In genomic region chrX:111098874-111099273, GRCh38 we compare ENCODE assay signal across 8 cellular contexts. TPM values are rescaled to one million over a fixed set of nuclear protein-coding genes. Genes with fewer than 3 reads are reported as not detected.
A peak's percentile ranks its signal among the peaks of the same experiment; 100 is the strongest.
DNase-seq lines count a peak whose midpoint lies in the region; ATAC-seq and TF ChIP-seq lines count a peak whose summit lies in the region.

No MANE protein-coding gene starts in this region.

- no peak overlapping the region for H3K4me3 Mint-ChIP-seq in activated T-helper 2 cell treated with anti-CD3 and anti-CD28 coated beads, Interferon-gamma antibody, Interleukin-2, Interleukin-4, amounts not matched to agents 10 μg/mL and 5 μg/mL and 100 μg/mL, durations not matched to agents 14 hours and 24 hours and 36 hours (ENCODE audit: low read depth)
- peak overlapping the region; percentile 75 for H3K4me3 Mint-ChIP-seq in glutamatergic neuron (ENCODE audit: unreplicated experiment)

- intact Hi-C loops in OCI-LY7 (cut with micrococcal nuclease; ENCODE audit: unreplicated experiment) = no loop called here
- intact Hi-C loops in activated T-helper 2 cell treated with anti-CD3 and anti-CD28 coated beads, Interferon-gamma antibody, Interleukin-2, Interleukin-4, amounts not matched to agents 10 μg/mL and 5 μg/mL and 100 μg/mL, durations not matched to agents 14 hours and 24 hours and 36 hours (cut with micrococcal nuclease) = loop anchor here (1.0 to 5.0 kb wide), 2 partner anchors 146 to 348 kb away; no protein-coding TSS in a partner anchor
- intact Hi-C loops in sciatic nerve (cut with DNase I) = no loop called here

- no peaks in the 10 kb centered on the region for H3K9me3 Mint-ChIP-seq in activated T-helper 2 cell treated with anti-CD3 and anti-CD28 coated beads, Interferon-gamma antibody, Interleukin-2, Interleukin-4, amounts not matched to agents 10 μg/mL and 5 μg/mL and 100 μg/mL, durations not matched to agents 14 hours and 24 hours and 36 hours
- peaks cover 4% of the 10 kb centered on the region for H3K9me3 Mint-ChIP-seq in glutamatergic neuron (ENCODE audit: unreplicated experiment)

- H3K27ac Mint-ChIP-seq in activated T-helper 2 cell treated with anti-CD3 and anti-CD28 coated beads, Interferon-gamma antibody, Interleukin-2, Interleukin-4, amounts not matched to agents 10 μg/mL and 5 μg/mL and 100 μg/mL, durations not matched to agents 14 hours and 24 hours and 36 hours = no peak overlapping the region
- H3K27ac Mint-ChIP-seq in glutamatergic neuron (ENCODE audit: unreplicated experiment) = no peak overlapping the region

- H3K4me3 ChIP-seq in OCI-LY7 (ENCODE audit: low read depth, low read length, poor library complexity, severe bottlenecking) = no peak overlapping the region

- CTCF ChIA-PET in OCI-LY7 (lab: Charles Lee; ENCODE audit: unreplicated experiment) = no interaction called here

- BruUV-seq in OCI-LY7 (replicated peaks; lab: Mats Ljungman, UMichigan) = no TSS peak

- peaks cover 25% of the 10 kb centered on the region for H3K27me3 Mint-ChIP-seq in activated T-helper 2 cell treated with anti-CD3 and anti-CD28 coated beads, Interferon-gamma antibody, Interleukin-2, Interleukin-4, amounts not matched to agents 10 μg/mL and 5 μg/mL and 100 μg/mL, durations not matched to agents 14 hours and 24 hours and 36 hours (ENCODE audit: low read depth)
- H3K27me3 Mint-ChIP-seq in glutamatergic neuron (ENCODE audit: unreplicated experiment) = peaks cover 4% of the 10 kb centered on the region

- H3K36me3 Mint-ChIP-seq in activated T-helper 2 cell treated with anti-CD3 and anti-CD28 coated beads, Interferon-gamma antibody, Interleukin-2, Interleukin-4, amounts not matched to agents 10 μg/mL and 5 μg/mL and 100 μg/mL, durations not matched to agents 14 hours and 24 hours and 36 hours (ENCODE audit: low read depth) = no peaks in the 10 kb centered on the region
- H3K36me3 Mint-ChIP-seq in glutamatergic neuron (ENCODE audit: unreplicated experiment) = no peaks in the 10 kb centered on the region

- peaks cover 16% of the 10 kb centered on the region for H3K4me1 Mint-ChIP-seq in activated T-helper 2 cell treated with anti-CD3 and anti-CD28 coated beads, Interferon-gamma antibody, Interleukin-2, Interleukin-4, amounts not matched to agents 10 μg/mL and 5 μg/mL and 100 μg/mL, durations not matched to agents 14 hours and 24 hours and 36 hours (ENCODE audit: low read depth)
- H3K4me1 Mint-ChIP-seq in glutamatergic neuron (ENCODE audit: low read depth, unreplicated experiment) = peaks cover 11% of the 10 kb centered on the region

- POLR2A ChIA-PET in OCI-LY7 (lab: Charles Lee) = no interaction called here

- no peak overlapping the region for H3K27ac ChIP-seq in OCI-LY7 (ENCODE audit: low read depth, low read length, poor library complexity, severe bottlenecking)

- no peaks in the 10 kb centered on the region for H4K20me1 ChIP-seq in OCI-LY7 (ENCODE audit: insufficient read depth, low read length)

- H3K36me3 ChIP-seq in OCI-LY7 (ENCODE audit: insufficient read depth, low read length) = no peaks in the 10 kb centered on the region

- peak; percentile 15 for DNase-seq in NCI-H345 (lab: John Stamatoyannopoulos, UW)
- DNase-seq in NCI-H345 treated with DMSO at 0.1 percent for 48 hours (lab: John Stamatoyannopoulos, UW; ENCODE audit: unreplicated experiment) = no peak
- peak; percentile 23 for DNase-seq in OCI-LY7 (ENCODE audit: low spot score)
- DNase-seq in activated T-helper 2 cell treated with anti-CD3 and anti-CD28 coated beads, Interferon-gamma antibody, Interleukin-2, Interleukin-4, amounts not matched to agents 10 μg/mL and 5 μg/mL and 100 μg/mL, durations not matched to agents 14 hours and 24 hours and 36 hours (ENCODE audit: low spot score) = peak; percentile 46
- peak; percentile 70 for DNase-seq in glutamatergic neuron
- peak; percentile 69 for DNase-seq in sciatic nerve (ENCODE audit: low spot score)
- DNase-seq in SW 1271 (lab: John Stamatoyannopoulos, UW) = no peak

- no peak overlapping the region for H3K4me2 ChIP-seq in OCI-LY7 (ENCODE audit: low read length)

- no peak overlapping the region for H2AFZ ChIP-seq in OCI-LY7 (ENCODE audit: low read length)

- H3K9me3 ChIP-seq in OCI-LY7 (ENCODE audit: low read length) = no peaks in the 10 kb centered on the region

- H3K4me1 ChIP-seq in OCI-LY7 (ENCODE audit: insufficient read depth, low read length, poor library complexity, severe bottlenecking) = no peaks in the 10 kb centered on the region

- peak; percentile 47 for ATAC-seq in HG02870 (IDR thresholded peaks at IDR 0.05; ENCODE audit: unreplicated experiment)
- ATAC-seq in sciatic nerve = peak; percentile 29

- TF ChIP-seq CTCF in OCI-LY7 (conservative IDR thresholded peaks at IDR 0.05; ENCODE audit: low read length) (peak; percentile 67), glutamatergic neuron (IDR thresholded peaks at IDR 0.05; ENCODE audit: partially characterized antibody, unreplicated experiment) (peak; percentile 85)

- H3K9me2 ChIP-seq in OCI-LY7 (ENCODE audit: insufficient read depth, low read length) = no peaks in the 10 kb centered on the region

- no peaks in the 10 kb centered on the region for H3K79me2 ChIP-seq in OCI-LY7 (ENCODE audit: insufficient read depth, low read depth, low read length)

RNA-seq across cellular contexts. Expression of gene PAK3, which starts 2.9 kb away (rescaled TPM):
- not detected in 2 replicates for total RNA-seq in OCI-LY7 (2014; rRNA removed; shearing (Covaris generic))
- total RNA-seq in OCI-LY7 (2022) (not detected in 2 replicates), glutamatergic neuron (ENCODE audit: unreplicated experiment) (31.5 TPM), sciatic nerve (49.4 TPM)
- 0.25 and 0.51 TPM in 2 replicates for total RNA-seq in activated T-helper 2 cell treated with anti-CD3 and anti-CD28 coated beads, Interferon-gamma antibody, Interleukin-2, Interleukin-4, amounts not matched to agents 10 μg/mL and 5 μg/mL and 100 μg/mL, durations not matched to agents 14 hours and 24 hours and 36 hours

Comparison
In these comparisons a context has a peak if more than half of its experiments do, and no peak if none do; other contexts are left out.
1. DNase-seq: peak in NCI-H345 (single experiment), OCI-LY7 (single experiment), activated T-helper 2 cell treated with anti-CD3 and anti-CD28 coated beads, Interferon-gamma antibody, Interleukin-2, Interleukin-4, amounts not matched to agents 10 μg/mL and 5 μg/mL and 100 μg/mL, durations not matched to agents 14 hours and 24 hours and 36 hours (single experiment), glutamatergic neuron (single experiment) and sciatic nerve (single experiment); none in NCI-H345 treated with DMSO at 0.1 percent for 48 hours (single experiment) and SW 1271 (0 of 2).
2. RNA of gene PAK3, which starts 2.9 kb away (total RNA-seq): 49.4 TPM in sciatic nerve (single experiment) and 31.5 TPM in glutamatergic neuron (single experiment); 0.25 to 0.51 TPM in activated T-helper 2 cell treated with anti-CD3 and anti-CD28 coated beads, Interferon-gamma antibody, Interleukin-2, Interleukin-4, amounts not matched to agents 10 μg/mL and 5 μg/mL and 100 μg/mL, durations not matched to agents 14 hours and 24 hours and 36 hours and not detected in OCI-LY7; every median in the first group is over 10 times any median in the second.